31 cellular contexts compared by ENCODE assay signal in the genomic region with DNA sequence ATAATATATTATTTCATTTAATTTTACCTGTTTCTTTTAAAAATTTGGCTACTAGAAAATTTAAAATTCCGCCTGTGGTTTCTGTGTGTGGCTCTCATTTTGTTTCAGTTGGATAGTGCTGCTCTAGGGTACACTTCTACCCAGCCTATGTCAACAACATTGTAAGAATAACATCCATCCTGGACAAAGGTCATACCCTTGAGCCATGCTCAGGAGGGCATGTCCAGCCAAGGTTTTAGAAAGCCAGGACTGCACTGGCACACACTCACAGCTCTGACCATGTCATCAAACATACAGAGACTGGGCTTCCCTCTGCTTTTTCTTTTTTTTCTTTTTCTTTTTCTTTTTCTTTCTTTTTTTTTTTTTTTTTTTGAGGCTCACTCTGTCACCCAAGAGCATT.
"Had no signal": no experiment of that assay in that cellular context is flagged by ENCODE, and none has a peak within 500 bp of the region (broad histone marks: within the 10 kb centered on the region; RNA-seq: fewer than 3 reads in every experiment).

No MANE protein-coding gene starts in this region.

- H3K27me3 ChIP-seq: adrenal gland, Peyer's patch had no signal

- H3K4me2 ChIP-seq: KMS-11 had no signal

- H3K36me3 ChIP-seq: Peyer's patch had no signal

- ATAC-seq: activated naive CD4-positive, alpha-beta T cell treated with anti-CD3 and anti-CD28 coated beads, Interleukin-2, amount 50 U/mL, for 72 hours; activated T-cell treated with anti-CD3 and anti-CD28 coated beads, Interleukin-2, amount 50 U/mL, for 4 hours; PC-3 had no signal

- H3K9ac ChIP-seq: KMS-11 had no signal

- DNase-seq: activated B cell treated with CpG ODN at 0.5 μM for 24 hours; activated CD4-positive, alpha-beta memory T cell treated with anti-CD3 and anti-CD28 coated beads for 36 hours; activated CD4-positive, alpha-beta T cell treated with anti-CD3 and anti-CD28 coated beads for 4 hours; activated CD4-positive, alpha-beta T cell treated with anti-CD3 and anti-CD28 coated beads, Interleukin-2, amount 50 U/mL, for 1 hour; activated CD4-positive, CD25-positive, alpha-beta regulatory T cell treated with anti-CD3 and anti-CD28 coated beads, Interleukin-2, amount 50 U/mL, for 72 hours; activated CD8-positive, alpha-beta memory T cell treated with anti-CD3 and anti-CD28 coated beads, Interleukin-2, amount 50 U/mL, for 4 hours; activated gamma-delta T cell treated with Interleukin-2 at 50 U/mL for 16 hours; activated naive CD4-positive, alpha-beta T cell treated with anti-CD3 and anti-CD28 coated beads for 36 hours; activated T-cell treated with anti-CD3 and anti-CD28 coated beads for 4 hours; activated T-cell treated with anti-CD3 and anti-CD28 coated beads, Interleukin-2, amount 50 U/mL, for 4 hours; adrenal gland; central memory CD4-positive, alpha-beta T cell; NCI-H1092 treated with DMSO at 0.1 percent for 48 hours; NCI-H1417; NCI-H146; NCI-H187 treated with DMSO at 0.1 percent for 48 hours; NCI-H2081; NCI-H226; NCI-H446 treated with DMSO at 0.1 percent for 48 hours; NCI-H524; NK-92 treated with Interleukin-12 subunit alpha and Interleukin-12 subunit beta, amount 100 ng/mL, for 24 hours; PC-3; Peyer's patch; RPMI8226; SW 1271; T-helper 1 cell; T-helper 2 cell; T-helper 9 cell had no signal

- H3K9me3 ChIP-seq: adrenal gland, Peyer's patch had no signal

- H3K4me3 ChIP-seq: adrenal gland, Peyer's patch had no signal

- H3K4me1 ChIP-seq: Peyer's patch had no signal

- H3K27ac ChIP-seq: adrenal gland, KMS-11, Peyer's patch, VCaP had no signal
